22 cellular contexts compared by ENCODE assay signal in genomic region chr10:91624633-91625032, GRCh38. TPM values are rescaled to one million over a fixed set of nuclear protein-coding genes. Genes with fewer than 3 reads are reported as not detected.
A peak's percentile ranks its signal among the peaks of the same experiment; 100 is the strongest.
DNase-seq lines count a peak whose midpoint lies in the region; ATAC-seq, FAIRE-seq and TF ChIP-seq lines count a peak whose summit lies in the region.
"Had no signal": no experiment of that assay in that cellular context is flagged by ENCODE, and none has a peak within 500 bp of the region (broad histone marks: within the 10 kb centered on the region; RNA-seq: fewer than 3 reads in every experiment).

No MANE protein-coding gene starts in this region.

- H2AFZ ChIP-seq in K562 (ENCODE audit: low read depth, low read length): no peak overlapping the region; the same call in 1 of the 2 replicates
- H2AFZ ChIP-seq in neural progenitor cell (replicated peaks): no peak overlapping the region

- POLR2A ChIA-PET in K562 (lab: Yijun Ruan, JAX): no interaction called here

- no peak overlapping the region for H3K4me3 Mint-ChIP-seq in neural progenitor cell
- H3K4me3 Mint-ChIP-seq: CD14-positive monocyte; CD4-positive, alpha-beta memory T cell; CD4-positive, CD25-positive, alpha-beta regulatory T cell; CD8-positive, alpha-beta memory T cell had no signal

- H4K20me1 ChIP-seq in K562 (replicated peaks; ENCODE audit: control insufficient read depth, insufficient read depth, low read length) (no peaks in the 10 kb centered on the region), neural progenitor cell (ENCODE audit: low read depth) (no peaks in the 10 kb centered on the region)
- H4K20me1 ChIP-seq: BLaER1 had no signal

- H3K27me3 ChIP-seq in K562 (ENCODE audit: control insufficient read depth in 2 of 2, insufficient read depth in 2 of 2, low read length in 2 of 2): no peaks in the 10 kb centered on the region
- no peaks in the 10 kb centered on the region for H3K27me3 ChIP-seq in psoas muscle (ENCODE audit: insufficient read depth in 3 of 3, low read length in 2 of 3)
- H3K27me3 ChIP-seq in skeletal muscle tissue (ENCODE audit: control insufficient read depth in 3 of 3, insufficient read depth in 3 of 3, low read length in 3 of 3): no peaks in the 10 kb centered on the region
- H3K27me3 ChIP-seq in neural progenitor cell: no peaks in the 10 kb centered on the region
- H3K27me3 ChIP-seq: BE2C, BLaER1 had no signal

- no peak for TF ChIP-seq POLR2A in K562 (conservative IDR thresholded peaks at IDR 0.05)

- H3K4me2 ChIP-seq in K562 (ENCODE audit: insufficient read depth, low read length) (no peak overlapping the region), neural progenitor cell (no peak overlapping the region)
- H3K4me2 ChIP-seq: BLaER1 had no signal

- FAIRE-seq in K562 (lab: Jason Lieb, UNC): no peak
- FAIRE-seq: A204.1, G401.6, GM12891, GM19239 had no signal

- H3K79me2 ChIP-seq in K562 (ENCODE audit: control insufficient read depth, insufficient read depth, low read length): no peaks in the 10 kb centered on the region
- H3K79me2 ChIP-seq in neural progenitor cell (ENCODE audit: low read depth): no peaks in the 10 kb centered on the region

- TF ChIP-seq RAD21 in K562 (CRISPR knock-in tag; conservative IDR thresholded peaks at IDR 0.05 in 1 of 2, IDR thresholded peaks at IDR 0.05 in 1 of 2): no peak

- CTCF ChIA-PET in K562 (lab: Yijun Ruan, JAX; ENCODE audit: low intra/inter-chr PET ratio): no interaction called here

- peaks cover 15% of the 10 kb centered on the region for H3K36me3 Mint-ChIP-seq in neural progenitor cell
- H3K36me3 Mint-ChIP-seq: CD14-positive monocyte; CD4-positive, alpha-beta memory T cell; CD4-positive, CD25-positive, alpha-beta regulatory T cell had no signal

- H3K36me3 ChIP-seq in K562 (ENCODE audit: control insufficient read depth, insufficient read depth, low read length) (no peaks in the 10 kb centered on the region), psoas muscle (ENCODE audit: insufficient read depth in 1 of 2, low read depth in 1 of 2) (peaks cover 0 to 47% of the 10 kb centered on the region in 2 donors), skeletal muscle tissue (ENCODE audit: control insufficient read depth in 3 of 3, insufficient read depth in 3 of 3, low read length in 3 of 3) (peaks cover 27 to 34% (median 31%) of the 10 kb centered on the region in 3 donors), neural progenitor cell (no peaks in the 10 kb centered on the region)
- H3K36me3 ChIP-seq: BLaER1 had no signal

- H3K4me3 ChIP-seq in K562: no peak overlapping the region
- no peak overlapping the region for H3K4me3 ChIP-seq in psoas muscle
- no peak overlapping the region for H3K4me3 ChIP-seq in skeletal muscle tissue (ENCODE audit: low read length in 3 of 3)
- H3K4me3 ChIP-seq in neural progenitor cell: no peak overlapping the region
- H3K4me3 ChIP-seq: BLaER1 had no signal

- H3K27ac ChIP-seq in K562 (ENCODE audit: extremely low read depth, low read depth, low read length) (no peak overlapping the region), psoas muscle (peak overlapping the region; percentile 76), skeletal muscle tissue (ENCODE audit: low read depth, low read length) (peak overlapping the region; percentile 38), neural progenitor cell (no peak overlapping the region)
- H3K27ac ChIP-seq: BLaER1 had no signal

- no peak for ATAC-seq in K562
- no peak for ATAC-seq in psoas muscle

- BruUV-seq in K562 (replicated peaks; lab: Mats Ljungman, UMichigan): no TSS peak

- peaks cover 13% of the 10 kb centered on the region for H3K9me3 Mint-ChIP-seq in neural progenitor cell

- intact Hi-C loops in K562 (cut with micrococcal nuclease): no loop called here
- intact Hi-C loops in psoas muscle (cut with DNase I): no loop called here

- no peaks in the 10 kb centered on the region for H3K4me1 Mint-ChIP-seq in neural progenitor cell
- H3K4me1 Mint-ChIP-seq: CD14-positive monocyte; CD4-positive, alpha-beta memory T cell; CD4-positive, CD25-positive, alpha-beta regulatory T cell; CD8-positive, alpha-beta memory T cell had no signal

- H3K4me1 ChIP-seq in K562 (replicated peaks in 1 of 2; ENCODE audit: control insufficient read depth in 2 of 2, insufficient read depth in 2 of 2, low read length in 2 of 2): peaks cover 0 to 4% of the 10 kb centered on the region in 2 experiments; a peak in 4 of 5 replicates
- peaks cover 21% of the 10 kb centered on the region for H3K4me1 ChIP-seq in psoas muscle
- peaks cover 2 to 22% (median 11%) of the 10 kb centered on the region in 3 donors for H3K4me1 ChIP-seq in skeletal muscle tissue (ENCODE audit: control insufficient read depth in 3 of 3, insufficient read depth in 3 of 3, low read length in 3 of 3)
- H3K4me1 ChIP-seq in neural progenitor cell: no peaks in the 10 kb centered on the region
- H3K4me1 ChIP-seq: BE2C, BLaER1 had no signal

- TF ChIP-seq CTCF in K562 (IDR thresholded peaks at IDR 0.05 in 2 of 3, conservative IDR thresholded peaks at IDR 0.05 in 1 of 3; ENCODE audit: insufficient read depth in 2 of 3, low read depth in 1 of 3, low read length in 3 of 3) (no peak), psoas muscle (IDR thresholded peaks at IDR 0.05) (no peak), neural progenitor cell (IDR thresholded peaks at IDR 0.05) (no peak)

- H3K9ac ChIP-seq in K562 (ENCODE audit: insufficient read depth in 1 of 2, low read depth in 2 of 2, low read length in 2 of 2) (no peak overlapping the region), skeletal muscle tissue (ENCODE audit: low read depth in 1 of 3, low read length in 3 of 3) (no peak overlapping the region), neural progenitor cell (no peak overlapping the region)
- H3K9ac ChIP-seq: BLaER1 had no signal

- H3F3A ChIP-seq in neural progenitor cell (ENCODE audit: low read depth): no peaks in the 10 kb centered on the region

- no peak overlapping the region for H3K27ac Mint-ChIP-seq in neural progenitor cell
- H3K27ac Mint-ChIP-seq: CD4-positive, alpha-beta memory T cell; CD4-positive, CD25-positive, alpha-beta regulatory T cell; CD8-positive, alpha-beta memory T cell had no signal

- in situ Hi-C loops in K562 (cut with MboI): no loop called here

- no peaks in the 10 kb centered on the region for H3K27me3 Mint-ChIP-seq in neural progenitor cell (ENCODE audit: insufficient read depth, low read depth)

- no peaks in the 10 kb centered on the region for H3K9me1 ChIP-seq in K562 (ENCODE audit: control insufficient read depth, insufficient read depth, low read length)

- H3K9me3 ChIP-seq in K562 (replicated peaks; ENCODE audit: control insufficient read depth, insufficient read depth, low read depth, low read length) (no peaks in the 10 kb centered on the region; the same call in 1 of the 2 replicates), psoas muscle (no peaks in the 10 kb centered on the region), skeletal muscle tissue (ENCODE audit: control insufficient read depth in 3 of 3, low read length in 3 of 3) (no peaks in the 10 kb centered on the region), neural progenitor cell (ENCODE audit: low read depth) (no peaks in the 10 kb centered on the region)
- H3K9me3 ChIP-seq: BE2C had no signal

- TF ChIP-seq EP300 in K562 (IDR thresholded peaks at IDR 0.05; ENCODE audit: low read length): no peak

- DNase-seq in K562 (ENCODE audit: extremely low read depth in 1 of 4, low spot score in 3 of 4): no peak
- DNase-seq in psoas muscle: no peak
- no peak for DNase-seq in neural progenitor cell (ENCODE audit: low spot score)
- DNase-seq in DMS153 (lab: John Stamatoyannopoulos, UW): no peak
- DNase-seq: 8988T; ACHN; BE2C; C1 segment of cervical spinal cord; CD4-positive, alpha-beta memory T cell; CD4-positive, CD25-positive, alpha-beta regulatory T cell; CD8-positive, alpha-beta memory T cell; COR-L47; DMS 273 treated with DMSO at 0.1 percent for 48 hours; DMS79 treated with DMSO at 0.1 percent for 48 hours; GF-D8 had no signal

TF ChIP-seq in K562, 482 proteins besides CTCF, POLR2A, EP300 and RAD21:
- no peak for TF ChIP-seq ZNF143 (CRISPR knock-in tag; IDR thresholded peaks at IDR 0.05)
- TF ChIP-seq ADNP (tag; IDR thresholded peaks at IDR 0.05): peak; percentile 49; the same call in 1 of the 2 replicates
- TF ChIP-seq BCOR (IDR thresholded peaks at IDR 0.05): peak; percentile 77
- peak; percentile 92 for TF ChIP-seq RBM25 (IDR thresholded peaks at IDR 0.05; ENCODE audit: low read depth, low read length, severe bottlenecking)

RNA-seq across cellular contexts. Expression of gene PPP1R3C, which starts 8.2 kb away (rescaled TPM):
- total RNA-seq in K562 (2011; cell fraction: chromatin; rRNA removed; ENCODE audit: low replicate concordance): not detected in 2 replicates
- total RNA-seq in K562 (2011; cell fraction: nucleolus; rRNA removed): 0.26 TPM in 1 of 2 replicates, not detected in the other
- total RNA-seq in K562 (2011; cell fraction: nucleoplasm; rRNA removed): 0.15 TPM in 1 of 2 replicates, not detected in the other
- total RNA-seq in K562 (2014; rRNA removed) (0.08 TPM in 1 of 2 replicates, not detected in the other), K562 (2014; rRNA removed; fragmentation: Illumina TruSeq; extraction: Trizol) (0.10 and 0.11 TPM in 2 replicates), K562 (2015; rRNA removed; fragmentation: Illumina TruSeq; extraction: Trizol) (not detected in 2 replicates), K562 (2021) (0.24 TPM in 1 of 2 replicates, not detected in the other), psoas muscle (100 to 1,000 TPM in 3 of 4 donors, 10 to 100 TPM in 1; 89.6 to 359 (median 280) TPM), skeletal muscle tissue (218 TPM), neural progenitor cell (ENCODE audit: low replicate concordance) (6.4 and 6.6 TPM in 2 replicates)
- polyA plus RNA-seq in K562 (2011; rRNA removed) (0.06 and 4.5 TPM in 2 replicates), K562 (2014; fragmentation: Illumina TruSeq; extraction: Trizol) (0.10 TPM in 2 replicates), K562 (2014; fragmentation: Nextera tagmentation; extraction: Ambion mirVana) (under 1 TPM; 0.13 to 0.14 TPM), K562 (2014; rRNA removed) (0.07 TPM in 1 of 2 replicates, not detected in the other), psoas muscle (100 to 1,000 TPM in 1 of 3 donors, 10 to 100 TPM in 2; 38.5 to 111 (median 59.1) TPM)
- polyA plus RNA-seq in K562 (2011; cell fraction: cytosol; rRNA removed): 3.0 TPM in 1 of 2 replicates, not detected in the other
- 0.14 and 4.2 TPM in 2 replicates for polyA plus RNA-seq in K562 (2011; cell fraction: nucleus; rRNA removed)
- 0.12 and 0.69 TPM in 2 replicates for polyA plus RNA-seq in K562 (2012)
- polyA minus RNA-seq in K562 (2011; rRNA and poly(A)+ RNA removed): 7.1 TPM in 1 of 2 replicates, not detected in the other
- 2.0 TPM in 1 of 2 replicates, not detected in the other for polyA minus RNA-seq in K562 (2011; cell fraction: cytosol; rRNA and poly(A)+ RNA removed)
- polyA minus RNA-seq in K562 (2011; cell fraction: nucleus; rRNA and poly(A)+ RNA removed): 0.27 and 10.4 TPM in 2 replicates
- total RNA-seq: CD4-positive, alpha-beta memory T cell; CD4-positive, CD25-positive, alpha-beta regulatory T cell; CD8-positive, alpha-beta memory T cell had no signal
- polyA plus RNA-seq: CD14-positive monocyte; CD4-positive, alpha-beta memory T cell; CD4-positive, CD25-positive, alpha-beta regulatory T cell; CD8-positive, alpha-beta memory T cell had no signal

Comparison
In these comparisons a context has a peak if more than half of its experiments do, and no peak if none do; other contexts are left out.
1. H3K27ac ChIP-seq: peak in psoas muscle (single experiment) and skeletal muscle tissue (single experiment); none in K562 (single experiment) and neural progenitor cell (single experiment).
2. RNA of gene PPP1R3C, which starts 8.2 kb away (total RNA-seq): 89.6 to 359 TPM in psoas muscle and 218 TPM in skeletal muscle tissue (single experiment); 6.4 to 6.6 TPM in neural progenitor cell and 0.08 to 0.26 TPM in K562; every median in the first group is over 10 times any median in the second.